ENCODE assay signal across 2 cellular contexts in the genomic region with DNA sequence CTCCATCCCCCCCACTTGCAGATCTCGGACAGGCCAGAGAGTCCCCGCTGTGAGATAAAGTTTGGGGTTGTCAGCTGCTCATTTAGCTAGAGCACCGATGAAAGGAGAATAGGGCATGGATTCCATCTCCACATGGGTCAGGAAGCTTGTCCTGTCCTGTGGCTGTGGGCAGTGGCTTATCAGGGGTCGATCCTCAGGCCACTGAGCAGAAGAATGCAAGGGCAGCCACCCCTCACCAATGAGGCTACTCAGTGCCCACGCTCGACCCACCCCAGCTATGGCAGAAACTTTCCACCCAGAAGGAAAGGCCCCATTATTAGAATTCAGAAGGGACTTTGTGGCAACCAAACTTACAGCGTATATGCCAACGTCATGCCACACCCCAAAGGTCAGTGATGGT.
TF ChIP-seq lines count a peak whose summit lies in the region.

No MANE protein-coding gene starts in this region.

TF ChIP-seq in K562, 482 proteins besides CTCF, POLR2A, EP300 and RAD21:
- TF ChIP-seq ZNF134 (CRISPR knock-in tag; conservative IDR thresholded peaks at IDR 0.05) (peak; percentile 50; the same call in 1 of the 2 replicates), ZSCAN29 (IDR thresholded peaks at IDR 0.05) (no peak)

TF ChIP-seq in SK-N-SH treated with all-trans-retinoic acid at 6 μM for 48 hours, 23 proteins besides CTCF, POLR2A, EP300 and RAD21:
- no peak for TF ChIP-seq ZNF8 (CRISPR knock-in tag; IDR thresholded peaks at IDR 0.05)
- TF ChIP-seq ZNF70 (CRISPR knock-in tag; IDR thresholded peaks at IDR 0.05) = no peak
- no peak for TF ChIP-seq TOX (CRISPR knock-in tag; IDR thresholded peaks at IDR 0.05; ENCODE audit: borderline replicate concordance)
- TF ChIP-seq ZFP30 (CRISPR knock-in tag; IDR thresholded peaks at IDR 0.05) = no peak
- TF ChIP-seq ZC3H10 (CRISPR knock-in tag; IDR thresholded peaks at IDR 0.05) = no peak
- TF ChIP-seq POU6F1 (CRISPR knock-in tag; IDR thresholded peaks at IDR 0.05; ENCODE audit: borderline replicate concordance, low read depth) = no peak
- no peak for TF ChIP-seq PATZ1 (CRISPR knock-in tag; IDR thresholded peaks at IDR 0.05; ENCODE audit: borderline replicate concordance)
TF ChIP-seq in SK-N-SH treated with all-trans-retinoic acid at 6 μM for 48 hours: peak in this region for 0.
